8 cellular contexts compared by ENCODE assay signal in genomic region chr19:49528211-49528771, GRCh38. TPM values are rescaled to one million over a fixed set of nuclear protein-coding genes. Genes with fewer than 3 reads are reported as not detected.
DNase-seq lines count a peak whose midpoint lies in the region; ATAC-seq lines count a peak whose summit lies in the region.

No MANE protein-coding gene starts in this region.

- H3K9me3 Mint-ChIP-seq in activated T-cell treated with anti-CD3 and anti-CD28 coated beads, Interleukin-2, amount 50 U/mL, for 72 hours, result no peaks in the 10 kb centered on the region

- DNase-seq in GM23248 (peak; percentile 91), right cardiac atrium (peak; percentile 52 to 76 (median 74)), foreskin melanocyte (no peak)
- no peak for DNase-seq in activated T-cell treated with anti-CD3 and anti-CD28 coated beads, Interleukin-2, amount 50 U/mL, for 72 hours
- DNase-seq in activated CD4-positive, alpha-beta T cell treated with anti-CD3 and anti-CD28 coated beads, Interleukin-2, amount 50 U/mL, for 1 hour, result no peak

- no peaks in the 10 kb centered on the region for H3K9me2 ChIP-seq in GM23248 (ENCODE audit: insufficient read depth)

- no peak for ATAC-seq in activated T-cell treated with anti-CD3 and anti-CD28 coated beads, Interleukin-2, amount 50 U/mL, for 72 hours (replicated peaks in 1 of 2)
- ATAC-seq in right cardiac atrium (peak; percentile 12 to 17), GM21528 (IDR thresholded peaks at IDR 0.05; ENCODE audit: low FRiP score, unreplicated experiment) (no peak), HG03097 (IDR thresholded peaks at IDR 0.05; ENCODE audit: low FRiP score, unreplicated experiment) (no peak)

- H3K4me3 ChIP-seq in GM23248 (peak overlapping the region; percentile 83), right cardiac atrium (ENCODE audit: low read length) (peak overlapping the region; percentile 26), skeletal muscle tissue (ENCODE audit: low read length in 3 of 3) (peak overlapping the region; percentile 71 to 80 (median 73))

- intact Hi-C loops in right cardiac atrium (cut with DNase I), result no loop called here

- H3K4me1 Mint-ChIP-seq in activated T-cell treated with anti-CD3 and anti-CD28 coated beads, Interleukin-2, amount 50 U/mL, for 72 hours (ENCODE audit: low read depth), result peaks cover 25% of the 10 kb centered on the region

- H3K9ac ChIP-seq in GM23248 (peak overlapping the region; percentile 96), skeletal muscle tissue (ENCODE audit: low read depth in 1 of 3, low read length in 3 of 3) (peak overlapping the region; percentile 65 to 79 (median 70))

- no peaks in the 10 kb centered on the region for H3K27me3 Mint-ChIP-seq in activated T-cell treated with anti-CD3 and anti-CD28 coated beads, Interleukin-2, amount 50 U/mL, for 72 hours (ENCODE audit: low read depth)

- H3K36me3 Mint-ChIP-seq in activated T-cell treated with anti-CD3 and anti-CD28 coated beads, Interleukin-2, amount 50 U/mL, for 72 hours (ENCODE audit: insufficient read depth in 2 of 2), result no peaks in the 10 kb centered on the region

- H3K4me1 ChIP-seq in GM23248 (ENCODE audit: insufficient read depth), result peaks cover 19% of the 10 kb centered on the region
- no peaks in the 10 kb centered on the region for H3K4me1 ChIP-seq in right cardiac atrium (ENCODE audit: control insufficient read depth, insufficient read depth, low read length)
- peaks cover 7 to 12% (median 9%) of the 10 kb centered on the region in 3 donors for H3K4me1 ChIP-seq in skeletal muscle tissue (ENCODE audit: control insufficient read depth in 3 of 3, insufficient read depth in 3 of 3, low read length in 3 of 3)

- no peak overlapping the region for H3K27ac Mint-ChIP-seq in activated T-cell treated with anti-CD3 and anti-CD28 coated beads, Interleukin-2, amount 50 U/mL, for 72 hours

- peaks cover 12% of the 10 kb centered on the region; the same call in 1 of the 2 replicates for H3F3A ChIP-seq in GM23248 (ENCODE audit: insufficient read depth)

- peak overlapping the region; percentile 95 for H3K4me2 ChIP-seq in GM23248 (ENCODE audit: unreplicated experiment)

- H3K27me3 ChIP-seq in GM23248 (replicated peaks; ENCODE audit: insufficient read depth) (no peaks in the 10 kb centered on the region), right cardiac atrium (ENCODE audit: control insufficient read depth, insufficient read depth) (no peaks in the 10 kb centered on the region), skeletal muscle tissue (ENCODE audit: control insufficient read depth in 3 of 3, insufficient read depth in 3 of 3, low read length in 3 of 3) (no peaks in the 10 kb centered on the region)

- peak overlapping the region; percentile 87 for H2AFZ ChIP-seq in GM23248

- no peaks in the 10 kb centered on the region for H4K20me1 ChIP-seq in GM23248 (ENCODE audit: insufficient read depth)

- peaks cover 52% of the 10 kb centered on the region for H3K79me2 ChIP-seq in GM23248 (ENCODE audit: insufficient read depth)

- no peaks in the 10 kb centered on the region for H3K9me3 ChIP-seq in GM23248 (ENCODE audit: low read depth)
- no peaks in the 10 kb centered on the region for H3K9me3 ChIP-seq in right cardiac atrium (ENCODE audit: control insufficient read depth, low read length)
- H3K9me3 ChIP-seq in skeletal muscle tissue (ENCODE audit: control insufficient read depth in 3 of 3, low read length in 3 of 3), result no peaks in the 10 kb centered on the region

- H3K4me3 Mint-ChIP-seq in activated T-cell treated with anti-CD3 and anti-CD28 coated beads, Interleukin-2, amount 50 U/mL, for 72 hours, result peak overlapping the region; percentile 85 to 94

- peak overlapping the region; percentile 95 for H3K27ac ChIP-seq in GM23248
- no peak overlapping the region for H3K27ac ChIP-seq in right cardiac atrium (ENCODE audit: low read length)
- peak overlapping the region; percentile 62 for H3K27ac ChIP-seq in skeletal muscle tissue (ENCODE audit: low read depth, low read length)

- 0% methylated on average over 25 of the region's 25 CpGs for WGBS in GM23248 (ENCODE audit: low coverage in 1 of 2, low lambda C conversion rate in 2 of 2, missing lambda C conversion rate in 2 of 2), 2 experiments
- 41% methylated on average over 25 of the region's 25 CpGs for WGBS in right cardiac atrium

- in situ Hi-C loops in GM23248 (cut with MboI), result no loop called here

- H3K36me3 ChIP-seq in GM23248 (ENCODE audit: low read depth) (peaks cover 7% of the 10 kb centered on the region; the same call in 1 of the 2 replicates), skeletal muscle tissue (ENCODE audit: control insufficient read depth in 3 of 3, insufficient read depth in 3 of 3, low read length in 3 of 3) (peaks cover 2 to 19% (median 13%) of the 10 kb centered on the region in 3 donors)

RNA-seq across cellular contexts. Expression of gene RCN3, which starts 0.5 kb away (rescaled TPM):
- 570 and 656 TPM in 2 replicates for total RNA-seq in GM23248 (2014; rRNA removed; shearing (Covaris generic))
- 779 and 813 TPM in 2 replicates for polyA plus RNA-seq in GM23248 (2016; fragmentation: Nextera tagmentation; extraction: Ambion mirVana)
- 1 to 10 TPM; 3.2 to 4.3 TPM for total RNA-seq in activated T-cell treated with anti-CD3 and anti-CD28 coated beads, Interleukin-2, amount 50 U/mL, for 72 hours
- 10 to 100 TPM; 10.2 to 27.4 (median 17.6) TPM for total RNA-seq in right cardiac atrium
- polyA plus RNA-seq in right cardiac atrium, result 29.3 TPM
- total RNA-seq in skeletal muscle tissue, result 48.5 TPM

RNA-seq across cellular contexts. Expression of gene FCGRT, which starts 15.8 kb away (rescaled TPM):
- total RNA-seq in GM23248 (2014; rRNA removed; shearing (Covaris generic)), result 65.4 and 75.3 TPM in 2 replicates
- 89.9 and 98.4 TPM in 2 replicates for polyA plus RNA-seq in GM23248 (2016; fragmentation: Nextera tagmentation; extraction: Ambion mirVana)
- 10 to 100 TPM; 21.2 to 24.1 TPM for total RNA-seq in activated T-cell treated with anti-CD3 and anti-CD28 coated beads, Interleukin-2, amount 50 U/mL, for 72 hours
- total RNA-seq in right cardiac atrium, result 100 to 1,000 TPM; 139 to 158 (median 147) TPM
- 104 TPM for polyA plus RNA-seq in right cardiac atrium
- total RNA-seq in skeletal muscle tissue, result 114 TPM

RNA-seq across cellular contexts. Expression of gene RPS11, which starts 32.1 kb away (rescaled TPM):
- total RNA-seq in GM23248 (2014; rRNA removed; shearing (Covaris generic)), result 1,666 and 2,372 TPM in 2 replicates
- 813 and 832 TPM in 2 replicates for polyA plus RNA-seq in GM23248 (2016; fragmentation: Nextera tagmentation; extraction: Ambion mirVana)
- 1,000 to 10,000 TPM; 2,679 to 2,721 TPM for total RNA-seq in activated T-cell treated with anti-CD3 and anti-CD28 coated beads, Interleukin-2, amount 50 U/mL, for 72 hours
- total RNA-seq in right cardiac atrium, result 1,000 to 10,000 TPM; 1,034 to 1,270 (median 1,120) TPM
- polyA plus RNA-seq in right cardiac atrium, result 2,599 TPM
- 5,888 TPM for total RNA-seq in skeletal muscle tissue

RNA-seq across cellular contexts. Expression of gene RPL13A, which starts 40.9 kb away (rescaled TPM):
- 1,590 and 2,272 TPM in 2 replicates for total RNA-seq in GM23248 (2014; rRNA removed; shearing (Covaris generic))
- polyA plus RNA-seq in GM23248 (2016; fragmentation: Nextera tagmentation; extraction: Ambion mirVana) (893 and 894 TPM in 2 replicates), right cardiac atrium (1,392 TPM)
- total RNA-seq in activated T-cell treated with anti-CD3 and anti-CD28 coated beads, Interleukin-2, amount 50 U/mL, for 72 hours, result 1,000 to 10,000 TPM; 4,603 to 5,026 TPM
- total RNA-seq in right cardiac atrium (1,000 to 10,000 TPM; 1,399 to 1,753 (median 1,480) TPM), skeletal muscle tissue (4,175 TPM)

RNA-seq across cellular contexts. Expression of gene NOSIP, which starts 52.1 kb away (rescaled TPM):
- total RNA-seq in GM23248 (2014; rRNA removed; shearing (Covaris generic)), result 46.0 and 53.2 TPM in 2 replicates
- polyA plus RNA-seq in GM23248 (2016; fragmentation: Nextera tagmentation; extraction: Ambion mirVana) (78.7 and 84.3 TPM in 2 replicates), right cardiac atrium (57.7 TPM)
- total RNA-seq in activated T-cell treated with anti-CD3 and anti-CD28 coated beads, Interleukin-2, amount 50 U/mL, for 72 hours, result 10 to 100 TPM; 66.0 to 72.7 TPM
- total RNA-seq in right cardiac atrium (10 to 100 TPM; 46.1 to 50.8 (median 48.3) TPM), skeletal muscle tissue (73.1 TPM)

Comparison
In these comparisons a context has a peak if more than half of its experiments do, and no peak if none do; other contexts are left out.
1. DNase-seq: peak in GM23248 (single experiment) and right cardiac atrium (3 of 3); none in activated T-cell treated with anti-CD3 and anti-CD28 coated beads, Interleukin-2, amount 50 U/mL, for 72 hours (0 of 2), foreskin melanocyte (single experiment) and activated CD4-positive, alpha-beta T cell treated with anti-CD3 and anti-CD28 coated beads, Interleukin-2, amount 50 U/mL, for 1 hour (single experiment).
2. H3K4me3 ChIP-seq: peak in every context shown above with its lines; median percentile 83 in GM23248; 73 in skeletal muscle tissue; 26 in right cardiac atrium.
3. ATAC-seq: peak in right cardiac atrium (2 of 2); none in activated T-cell treated with anti-CD3 and anti-CD28 coated beads, Interleukin-2, amount 50 U/mL, for 72 hours (0 of 2), GM21528 (single experiment) and HG03097 (single experiment).
4. RNA of gene RCN3, which starts 0.5 kb away (total RNA-seq): 570 to 656 TPM in GM23248; 48.5 TPM in skeletal muscle tissue (single experiment), 10.2 to 27.4 TPM in right cardiac atrium and 3.2 to 4.3 TPM in activated T-cell treated with anti-CD3 and anti-CD28 coated beads, Interleukin-2, amount 50 U/mL, for 72 hours; every median in the first group is over 10 times any median in the second.